Comparison of ENCODE assay signal across 1 cellular context in the genomic region with DNA sequence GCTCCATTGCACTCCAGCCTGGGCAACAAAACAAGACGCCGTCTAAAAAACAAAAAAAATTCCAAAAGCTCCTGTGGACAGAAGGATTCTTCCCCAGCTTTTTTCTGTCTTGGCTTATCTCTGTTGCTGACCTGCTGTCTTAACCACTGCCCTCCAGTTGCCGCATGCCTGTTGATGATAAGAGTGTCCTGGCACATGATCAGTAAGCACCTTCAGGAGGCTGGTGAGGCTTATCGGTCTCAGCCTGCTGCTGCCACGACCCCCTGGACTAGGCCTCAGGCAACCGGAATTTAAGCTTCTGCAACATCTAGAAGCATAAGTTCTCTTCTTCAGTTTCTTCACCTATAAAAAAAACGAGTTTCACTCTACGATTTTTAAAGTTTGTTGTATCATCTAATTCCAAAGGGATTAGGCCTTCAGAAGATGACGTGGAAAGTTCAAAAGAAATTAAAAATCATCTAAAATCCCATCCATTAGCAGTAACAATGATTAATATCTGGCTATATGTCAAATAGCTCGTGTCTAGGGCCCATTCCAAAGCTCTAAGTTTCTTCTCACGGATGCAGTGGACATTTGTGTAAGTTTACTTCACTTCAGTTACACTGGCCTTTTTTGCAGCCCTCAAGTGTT.
TF ChIP-seq lines count a peak whose summit lies in the region.

No MANE protein-coding gene starts in this region.

TF ChIP-seq in endothelial cell of umbilical vein, 7 proteins besides CTCF, POLR2A, EP300 and RAD21:
- TF ChIP-seq JUN (IDR thresholded peaks at IDR 0.05; ENCODE audit: borderline replicate concordance, insufficient read depth, insufficient read length, low read depth) (no peak), GATA2 (IDR thresholded peaks at IDR 0.05; ENCODE audit: insufficient read depth, insufficient read length, low read depth, low read length) (no peak), EZH2 (IDR thresholded peaks at IDR 0.05; ENCODE audit: borderline replicate concordance, low read depth, low read length, severe bottlenecking) (no peak), MYC (IDR thresholded peaks at IDR 0.05; ENCODE audit: low read depth, low read length) (no peak), FOS (IDR thresholded peaks at IDR 0.05; ENCODE audit: borderline replicate concordance, insufficient read depth, low read length) (no peak), POLR2AphosphoS5 (IDR thresholded peaks at IDR 0.05; ENCODE audit: insufficient read depth, low read depth, low read length) (no peak)
- TF ChIP-seq, protein P1, sequence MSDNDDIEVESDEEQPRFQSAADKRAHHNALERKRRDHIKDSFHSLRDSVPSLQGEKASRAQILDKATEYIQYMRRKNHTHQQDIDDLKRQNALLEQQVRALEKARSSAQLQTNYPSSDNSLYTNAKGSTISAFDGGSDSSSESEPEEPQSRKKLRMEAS (IDR thresholded peaks at IDR 0.05; ENCODE audit: insufficient read depth, insufficient read length), result no peak
